8 cellular contexts compared by ENCODE assay signal in genomic region chr12:69331482-69331845, GRCh38. TPM values are rescaled to one million over a fixed set of nuclear protein-coding genes. Genes with fewer than 3 reads are reported as not detected.
DNase-seq lines count a peak whose midpoint lies in the region; ATAC-seq and TF ChIP-seq lines count a peak whose summit lies in the region.

No MANE protein-coding gene starts in this region.

- POLR2A ChIA-PET in WTC11 (lab: Charles Lee) = no interaction called here

- intact Hi-C loops in left ventricle myocardium superior (cut with micrococcal nuclease) = no loop called here

- DNase-seq in GM12865 (ENCODE audit: low read depth) (no peak), WTC11 (ENCODE audit: low spot score) (no peak), left ventricle myocardium superior (no peak), retinal pigment epithelial cell (ENCODE audit: low read depth) (no peak), amygdala (lab: John Stamatoyannopoulos, UW) (no peak), NCI-H1417 treated with DMSO at 0.1 percent for 48 hours (lab: John Stamatoyannopoulos, UW) (no peak)

- TF ChIP-seq CTCF in GM12865 (IDR thresholded peaks at IDR 0.05; ENCODE audit: insufficient read depth, low read depth, low read length, missing control alignments) (no peak), WTC11 (IDR thresholded peaks at IDR 0.05) (no peak), retinal pigment epithelial cell (conservative IDR thresholded peaks at IDR 0.05; ENCODE audit: low read depth, low read length) (no peak)

- CTCF ChIA-PET in WTC11 (lab: Charles Lee) = interaction anchor here (1.2 to 1.8 kb wide), 3 partner anchors 9 to 239 kb away, joined by 3 to 6 read pairs (median 3); no protein-coding TSS in a partner anchor

- H3K4me3 Mint-ChIP-seq in WTC11 = peak overlapping the region; percentile 64

- H3K9me3 Mint-ChIP-seq in WTC11 = peaks cover 2% of the 10 kb centered on the region; the same call in 1 of the 2 replicates

- no peaks in the 10 kb centered on the region for H3K27me3 Mint-ChIP-seq in WTC11 (ENCODE audit: low read depth)

- H3K36me3 Mint-ChIP-seq in WTC11 = no peaks in the 10 kb centered on the region

- H3K4me3 ChIP-seq in GM12865 (ENCODE audit: low read depth, low read length) (peak overlapping the region; percentile 53), retinal pigment epithelial cell (ENCODE audit: low read length) (peak overlapping the region; percentile 63)

- ATAC-seq in WTC11 (no peak), left ventricle myocardium superior (peak; percentile 15), GM21576 (IDR thresholded peaks at IDR 0.05; ENCODE audit: unreplicated experiment) (no peak), HG02642 (IDR thresholded peaks at IDR 0.05; ENCODE audit: poor library complexity, unreplicated experiment) (no peak)

- H3K27ac Mint-ChIP-seq in WTC11 = peak overlapping the region; percentile 93

- peaks cover 60% of the 10 kb centered on the region for H3K4me1 Mint-ChIP-seq in WTC11

TF ChIP-seq in WTC11, 78 proteins besides CTCF, POLR2A, EP300 and RAD21:
- no peak for TF ChIP-seq SOX15 (CRISPR knock-in tag; IDR thresholded peaks at IDR 0.05)
- TF ChIP-seq ZBTB43 (CRISPR knock-in tag; IDR thresholded peaks at IDR 0.05) = no peak
- no peak for TF ChIP-seq TP53 (CRISPR knock-in tag; IDR thresholded peaks at IDR 0.05)
- TF ChIP-seq, protein P1, sequence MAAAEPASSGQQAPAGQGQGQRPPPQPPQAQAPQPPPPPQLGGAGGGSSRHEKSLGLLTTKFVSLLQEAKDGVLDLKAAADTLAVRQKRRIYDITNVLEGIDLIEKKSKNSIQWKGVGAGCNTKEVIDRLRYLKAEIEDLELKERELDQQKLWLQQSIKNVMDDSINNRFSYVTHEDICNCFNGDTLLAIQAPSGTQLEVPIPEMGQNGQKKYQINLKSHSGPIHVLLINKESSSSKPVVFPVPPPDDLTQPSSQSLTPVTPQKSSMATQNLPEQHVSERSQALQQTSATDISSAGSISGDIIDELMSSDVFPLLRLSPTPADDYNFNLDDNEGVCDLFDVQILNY (CRISPR knock-in tag; IDR thresholded peaks at IDR 0.05) = no peak
- no peak for TF ChIP-seq SP1 (CRISPR knock-in tag; conservative IDR thresholded peaks at IDR 0.05)
- TF ChIP-seq ATF1 (CRISPR knock-in tag; IDR thresholded peaks at IDR 0.05) = no peak
- no peak for TF ChIP-seq ZNF416 (CRISPR knock-in tag; IDR thresholded peaks at IDR 0.05)
- no peak for TF ChIP-seq ZSCAN18 (CRISPR knock-in tag; IDR thresholded peaks at IDR 0.05)
- TF ChIP-seq ZBTB21 (CRISPR knock-in tag; IDR thresholded peaks at IDR 0.05; ENCODE audit: borderline replicate concordance) = no peak
- no peak for TF ChIP-seq NR3C1 (CRISPR knock-in tag; conservative IDR thresholded peaks at IDR 0.05; ENCODE audit: low read depth)
- TF ChIP-seq TEAD4 (CRISPR knock-in tag; IDR thresholded peaks at IDR 0.05) = no peak
- TF ChIP-seq NR1H2 (CRISPR knock-in tag; IDR thresholded peaks at IDR 0.05) = no peak

RNA-seq across cellular contexts. Expression of gene LYZ, which starts 16.7 kb away (rescaled TPM):
- total RNA-seq in WTC11 (2021) = 1.0 to 1.5 TPM (median 1.1 TPM) in 3 replicates
- 51.1 TPM for total RNA-seq in left ventricle myocardium superior

RNA-seq across cellular contexts. Expression of gene YEATS4, which starts 28.1 kb away (rescaled TPM):
- 33.3 to 37.1 TPM (median 33.5 TPM) in 3 replicates for total RNA-seq in WTC11 (2021)
- total RNA-seq in left ventricle myocardium superior = 12.8 TPM

Comparison
In these comparisons a context has a peak if more than half of its experiments do, and no peak if none do; other contexts are left out.
1. RNA of gene LYZ, which starts 16.7 kb away (total RNA-seq): 51.1 TPM in left ventricle myocardium superior (single experiment); 1.0 to 1.5 TPM in WTC11; every median in the first group is over 10 times any median in the second.